ENCODE assay signal across 1 cellular context in the genomic region with DNA sequence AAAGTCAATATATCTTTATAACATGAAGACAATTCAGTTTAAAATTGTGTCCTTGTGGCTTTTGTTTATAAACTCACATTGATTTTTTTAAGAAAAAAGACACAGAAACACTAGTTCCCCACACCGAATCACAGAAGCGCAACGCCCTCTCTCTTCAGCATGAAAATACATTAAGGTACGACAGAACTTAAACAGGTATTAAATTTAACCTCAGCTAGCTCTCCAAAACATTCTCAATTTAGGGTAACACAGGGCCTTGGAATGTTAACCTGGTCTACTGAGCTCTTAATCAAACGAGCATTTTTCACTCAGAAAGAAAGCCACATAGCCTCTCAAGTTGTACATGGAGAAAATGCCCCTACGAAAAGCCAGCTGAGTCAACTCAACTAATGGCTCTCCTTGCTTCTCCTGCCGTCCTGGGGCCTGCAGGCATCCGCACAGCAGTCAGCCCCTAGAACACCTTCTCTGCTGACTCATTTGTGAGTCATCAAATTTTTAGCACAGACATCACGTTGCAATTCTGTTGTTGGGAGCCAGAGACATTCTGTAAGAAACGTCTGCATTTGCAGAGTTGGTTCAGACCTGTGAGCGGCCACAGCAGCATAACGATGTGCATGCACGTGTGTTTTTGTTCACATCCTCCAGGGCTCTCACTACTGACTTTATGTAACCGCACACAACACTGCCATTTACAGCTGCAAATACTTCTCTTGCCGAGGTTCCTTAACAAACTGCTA.
A peak's percentile ranks its signal among the peaks of the same experiment; 100 is the strongest.
TF ChIP-seq lines count a peak whose summit lies in the region.

No MANE protein-coding gene starts in this region.

TF ChIP-seq in K562, 482 proteins besides CTCF, POLR2A, EP300 and RAD21 (continued from another document):
- TF ChIP-seq, protein P1, sequence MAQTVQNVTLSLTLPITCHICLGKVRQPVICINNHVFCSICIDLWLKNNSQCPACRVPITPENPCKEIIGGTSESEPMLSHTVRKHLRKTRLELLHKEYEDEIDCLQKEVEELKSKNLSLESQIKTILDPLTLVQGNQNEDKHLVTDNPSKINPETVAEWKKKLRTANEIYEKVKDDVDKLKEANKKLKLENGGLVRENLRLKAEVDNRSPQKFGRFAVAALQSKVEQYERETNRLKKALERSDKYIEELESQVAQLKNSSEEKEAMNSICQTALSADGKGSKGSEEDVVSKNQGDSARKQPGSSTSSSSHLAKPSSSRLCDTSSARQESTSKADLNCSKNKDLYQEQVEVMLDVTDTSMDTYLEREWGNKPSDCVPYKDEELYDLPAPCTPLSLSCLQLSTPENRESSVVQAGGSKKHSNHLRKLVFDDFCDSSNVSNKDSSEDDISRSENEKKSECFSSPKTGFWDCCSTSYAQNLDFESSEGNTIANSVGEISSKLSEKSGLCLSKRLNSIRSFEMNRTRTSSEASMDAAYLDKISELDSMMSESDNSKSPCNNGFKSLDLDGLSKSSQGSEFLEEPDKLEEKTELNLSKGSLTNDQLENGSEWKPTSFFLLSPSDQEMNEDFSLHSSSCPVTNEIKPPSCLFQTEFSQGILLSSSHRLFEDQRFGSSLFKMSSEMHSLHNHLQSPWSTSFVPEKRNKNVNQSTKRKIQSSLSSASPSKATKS (CRISPR knock-in tag; IDR thresholded peaks at IDR 0.05): no peak
- TF ChIP-seq POLR2AphosphoS5 (IDR thresholded peaks at IDR 0.05; ENCODE audit: control insufficient read depth, insufficient read depth, low read depth, low read length) (no peak), TRIM28 (IDR thresholded peaks at IDR 0.05) (peak; percentile 37; the same call in 1 of the 2 replicates), ZNF589 (CRISPR knock-in tag; IDR thresholded peaks at IDR 0.05; ENCODE audit: low read depth) (peak; percentile 90), ARID1B (IDR thresholded peaks at IDR 0.05) (peak; percentile 80), NR2C2 (CRISPR knock-in tag; IDR thresholded peaks at IDR 0.05) (no peak), NR2C2 (tag; IDR thresholded peaks at IDR 0.05) (peak; percentile 36; the same call in 1 of the 2 replicates), FOXJ3 (CRISPR knock-in tag; IDR thresholded peaks at IDR 0.05) (no peak), JUND (IDR thresholded peaks at IDR 0.05; ENCODE audit: borderline replicate concordance, low read depth, low read length) (peak; percentile 98), JUND (tag; IDR thresholded peaks at IDR 0.05; ENCODE audit: borderline replicate concordance, low read depth, low read length) (peak; percentile 99), ZNF561 (CRISPR knock-in tag; conservative IDR thresholded peaks at IDR 0.05) (no peak), NUFIP1 (IDR thresholded peaks at IDR 0.05; ENCODE audit: partially characterized antibody) (no peak), COPS2 (conservative IDR thresholded peaks at IDR 0.05) (no peak), KDM4B (IDR thresholded peaks at IDR 0.05; ENCODE audit: borderline replicate concordance in 2 of 2, low read depth in 1 of 2) (no peak), SMAD4 (CRISPR knock-in tag; conservative IDR thresholded peaks at IDR 0.05) (peak; percentile 90; the same call in 1 of the 2 replicates), SMARCA4 (IDR thresholded peaks at IDR 0.05) (peak; percentile 88), ZKSCAN3 (CRISPR knock-in tag; IDR thresholded peaks at IDR 0.05) (no peak), ARNT (IDR thresholded peaks at IDR 0.05) (peak in 1 of 2 experiments; percentile 85; a peak in 2 of 4 replicates)
- TF ChIP-seq, protein P2, sequence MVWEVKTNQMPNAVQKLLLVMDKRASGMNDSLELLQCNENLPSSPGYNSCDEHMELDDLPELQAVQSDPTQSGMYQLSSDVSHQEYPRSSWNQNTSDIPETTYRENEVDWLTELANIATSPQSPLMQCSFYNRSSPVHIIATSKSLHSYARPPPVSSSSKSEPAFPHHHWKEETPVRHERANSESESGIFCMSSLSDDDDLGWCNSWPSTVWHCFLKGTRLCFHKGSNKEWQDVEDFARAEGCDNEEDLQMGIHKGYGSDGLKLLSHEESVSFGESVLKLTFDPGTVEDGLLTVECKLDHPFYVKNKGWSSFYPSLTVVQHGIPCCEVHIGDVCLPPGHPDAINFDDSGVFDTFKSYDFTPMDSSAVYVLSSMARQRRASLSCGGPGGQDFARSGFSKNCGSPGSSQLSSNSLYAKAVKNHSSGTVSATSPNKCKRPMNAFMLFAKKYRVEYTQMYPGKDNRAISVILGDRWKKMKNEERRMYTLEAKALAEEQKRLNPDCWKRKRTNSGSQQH (CRISPR knock-in tag; IDR thresholded peaks at IDR 0.05): 0 out of 2 replicates have a peak, but pooled peaks have one; percentile 28
